12 cellular contexts compared by ENCODE assay signal in the genomic region with DNA sequence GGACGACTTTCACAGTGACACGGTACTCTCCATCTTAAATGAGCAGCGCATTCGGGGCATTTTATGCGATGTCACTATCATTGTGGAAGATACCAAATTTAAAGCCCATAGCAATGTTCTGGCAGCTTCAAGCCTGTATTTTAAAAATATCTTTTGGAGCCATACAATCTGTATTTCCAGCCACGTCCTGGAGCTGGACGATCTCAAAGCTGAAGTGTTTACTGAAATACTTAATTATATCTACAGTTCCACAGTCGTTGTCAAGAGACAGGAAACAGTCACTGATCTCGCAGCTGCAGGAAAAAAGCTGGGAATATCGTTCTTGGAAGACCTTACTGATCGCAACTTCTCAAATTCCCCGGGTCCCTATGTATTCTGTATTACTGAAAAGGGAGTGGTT. TPM values are rescaled to one million over a fixed set of nuclear protein-coding genes. Genes with fewer than 3 reads are reported as not detected.
A peak's percentile ranks its signal among the peaks of the same experiment; 100 is the strongest.
DNase-seq lines count a peak whose midpoint lies in the region; ATAC-seq, FAIRE-seq and TF ChIP-seq lines count a peak whose summit lies in the region.
"Had no signal": no experiment of that assay in that cellular context is flagged by ENCODE, and none has a peak within 500 bp of the region (broad histone marks: within the 10 kb centered on the region; RNA-seq: fewer than 3 reads in every experiment).

No MANE protein-coding gene starts in this region.

- FAIRE-seq in GM12892 (lab: Jason Lieb, UNC) = no peak

- POLR2A ChIA-PET in activated CD4-positive, alpha-beta memory T cell treated with anti-CD3 and anti-CD28 coated beads, Interleukin-2, amount 10 ng/mL, durations not matched to agents 7 days and 5 days (lab: Charles Lee) = interaction anchor here (0.5 to 3.4 kb wide), 10 partner anchors 12 to 297 kb away, joined by 3 to 20 read pairs (median 4); no protein-coding TSS in a partner anchor
- POLR2A ChIA-PET in activated CD4-positive, alpha-beta memory T cell treated with anti-CD3 and anti-CD28 coated beads for 36 hours (lab: Charles Lee) = no interaction called here

- peaks cover 31% of the 10 kb centered on the region for H3K4me1 Mint-ChIP-seq in activated CD4-positive, alpha-beta memory T cell treated with anti-CD3 and anti-CD28 coated beads, Interleukin-2, amount 10 ng/mL, durations not matched to agents 7 days and 5 days
- H3K4me1 Mint-ChIP-seq in activated CD4-positive, alpha-beta memory T cell treated with anti-CD3 and anti-CD28 coated beads for 36 hours (ENCODE audit: low read depth) = peaks cover 46% of the 10 kb centered on the region
- H3K4me1 Mint-ChIP-seq in nephron = peaks cover 40% of the 10 kb centered on the region

- no peak for DNase-seq in activated CD4-positive, alpha-beta memory T cell treated with anti-CD3 and anti-CD28 coated beads, Interleukin-2, amount 10 ng/mL, durations not matched to agents 7 days and 5 days
- DNase-seq in activated CD4-positive, alpha-beta memory T cell treated with anti-CD3 and anti-CD28 coated beads for 36 hours = no peak
- DNase-seq in esophagus squamous epithelium (lab: John Stamatoyannopoulos, UW) (no peak), upper lobe of right lung (no peak), left colon (no peak), GM12892 (ENCODE audit: insufficient read length) (no peak)
- no peak for DNase-seq in activated CD4-positive, alpha-beta T cell treated with anti-CD3 and anti-CD28 coated beads, Interleukin-2, amount 50 U/mL, for 1 hour
- DNase-seq: GOT3, MM.1S, NCI-H345, SHP77 had no signal

- H3K36me3 ChIP-seq in esophagus squamous epithelium (peaks cover 0 to 67% (median 16%) of the 10 kb centered on the region in 3 donors), upper lobe of right lung (peaks cover 59% of the 10 kb centered on the region)

- H3K4me3 Mint-ChIP-seq in activated CD4-positive, alpha-beta memory T cell treated with anti-CD3 and anti-CD28 coated beads, Interleukin-2, amount 10 ng/mL, durations not matched to agents 7 days and 5 days = no peak overlapping the region
- no peak overlapping the region for H3K4me3 Mint-ChIP-seq in activated CD4-positive, alpha-beta memory T cell treated with anti-CD3 and anti-CD28 coated beads for 36 hours
- peak overlapping the region; percentile 6 to 35 (median 9) for H3K4me3 Mint-ChIP-seq in nephron

- 63 to 68% methylated on average over 12 of the region's 12 CpGs for WGBS in esophagus squamous epithelium, 2 donors

- H3K27ac Mint-ChIP-seq in activated CD4-positive, alpha-beta memory T cell treated with anti-CD3 and anti-CD28 coated beads, Interleukin-2, amount 10 ng/mL, durations not matched to agents 7 days and 5 days = peak overlapping the region; percentile 23
- no peak overlapping the region for H3K27ac Mint-ChIP-seq in activated CD4-positive, alpha-beta memory T cell treated with anti-CD3 and anti-CD28 coated beads for 36 hours
- H3K27ac Mint-ChIP-seq in nephron = peak overlapping the region; percentile 96 to 98 (median 97)

- H3K27ac ChIP-seq in esophagus squamous epithelium (peak overlapping the region; percentile 34 to 73 (median 70)), upper lobe of right lung (peak overlapping the region; percentile 72)

- H3K27me3 Mint-ChIP-seq in activated CD4-positive, alpha-beta memory T cell treated with anti-CD3 and anti-CD28 coated beads, Interleukin-2, amount 10 ng/mL, durations not matched to agents 7 days and 5 days = no peaks in the 10 kb centered on the region
- no peaks in the 10 kb centered on the region for H3K27me3 Mint-ChIP-seq in activated CD4-positive, alpha-beta memory T cell treated with anti-CD3 and anti-CD28 coated beads for 36 hours
- no peaks in the 10 kb centered on the region for H3K27me3 Mint-ChIP-seq in nephron (ENCODE audit: low read depth)

- TF ChIP-seq POLR2A in esophagus squamous epithelium (IDR thresholded peaks at IDR 0.05) (no peak), GM12892 (IDR thresholded peaks at IDR 0.05; ENCODE audit: low read depth, low read length) (no peak)

- intact Hi-C loops in activated CD4-positive, alpha-beta memory T cell treated with anti-CD3 and anti-CD28 coated beads for 36 hours (cut with micrococcal nuclease) = no loop called here
- intact Hi-C loops in esophagus squamous epithelium (cut with DNase I) = no loop called here
- intact Hi-C loops in upper lobe of right lung (cut with DNase I) = no loop called here
- intact Hi-C loops in left colon (cut with DNase I, micrococcal nuclease) = no loop called here

- CTCF ChIA-PET in activated CD4-positive, alpha-beta memory T cell treated with anti-CD3 and anti-CD28 coated beads, Interleukin-2, amount 10 ng/mL, durations not matched to agents 7 days and 5 days (lab: Charles Lee) = interaction anchor here (0.6 to 4.9 kb wide), 22 partner anchors 8 to 211 kb away, joined by 3 to 58 read pairs (median 6); a partner anchor contains a TSS
- CTCF ChIA-PET in activated CD4-positive, alpha-beta memory T cell treated with anti-CD3 and anti-CD28 coated beads for 36 hours (lab: Charles Lee) = interaction anchor here (0.8 to 5.3 kb wide), 23 partner anchors 8 to 246 kb away, joined by 3 to 72 read pairs (median 9); a partner anchor contains a TSS

- no peak overlapping the region for H3K4me3 ChIP-seq in esophagus squamous epithelium
- no peak overlapping the region for H3K4me3 ChIP-seq in upper lobe of right lung

- no peaks in the 10 kb centered on the region for H3K9me3 ChIP-seq in esophagus squamous epithelium
- H3K9me3 ChIP-seq in upper lobe of right lung = no peaks in the 10 kb centered on the region

- TF ChIP-seq CTCF in esophagus squamous epithelium (IDR thresholded peaks at IDR 0.05) (no peak), nephron (IDR thresholded peaks at IDR 0.05; ENCODE audit: unreplicated experiment in 3 of 3) (no peak), upper lobe of right lung (IDR thresholded peaks at IDR 0.05) (no peak)

- H3K36me3 Mint-ChIP-seq in activated CD4-positive, alpha-beta memory T cell treated with anti-CD3 and anti-CD28 coated beads, Interleukin-2, amount 10 ng/mL, durations not matched to agents 7 days and 5 days (ENCODE audit: low read depth) = peaks cover 60% of the 10 kb centered on the region
- H3K36me3 Mint-ChIP-seq in activated CD4-positive, alpha-beta memory T cell treated with anti-CD3 and anti-CD28 coated beads for 36 hours = peaks cover 42% of the 10 kb centered on the region
- H3K36me3 Mint-ChIP-seq in nephron (ENCODE audit: low read depth) = peaks cover 63% of the 10 kb centered on the region

- no peaks in the 10 kb centered on the region for H3K27me3 ChIP-seq in esophagus squamous epithelium
- H3K27me3 ChIP-seq in upper lobe of right lung = no peaks in the 10 kb centered on the region

- H3K4me1 ChIP-seq in esophagus squamous epithelium (peaks cover 0 to 38% (median 18%) of the 10 kb centered on the region in 3 donors), upper lobe of right lung (peaks cover 34% of the 10 kb centered on the region)

- H3K9me3 Mint-ChIP-seq in activated CD4-positive, alpha-beta memory T cell treated with anti-CD3 and anti-CD28 coated beads, Interleukin-2, amount 10 ng/mL, durations not matched to agents 7 days and 5 days = no peaks in the 10 kb centered on the region
- H3K9me3 Mint-ChIP-seq in activated CD4-positive, alpha-beta memory T cell treated with anti-CD3 and anti-CD28 coated beads for 36 hours = no peaks in the 10 kb centered on the region
- peaks cover 13% of the 10 kb centered on the region for H3K9me3 Mint-ChIP-seq in nephron

- peak; percentile 58 for ATAC-seq in upper lobe of right lung
- ATAC-seq in left colon = no peak

RNA-seq across cellular contexts. Expression of a gene that starts 44.4 kb away (rescaled TPM):
- total RNA-seq in activated CD4-positive, alpha-beta memory T cell treated with anti-CD3 and anti-CD28 coated beads, Interleukin-2, amount 10 ng/mL, durations not matched to agents 7 days and 5 days = 10 to 100 TPM; 53.7 to 54.5 TPM
- 10 to 100 TPM; 34.7 to 35.0 TPM for total RNA-seq in activated CD4-positive, alpha-beta memory T cell treated with anti-CD3 and anti-CD28 coated beads for 36 hours
- total RNA-seq in esophagus squamous epithelium (10 to 100 TPM; 12.6 to 24.6 (median 19.4) TPM), upper lobe of right lung (30.3 TPM), left colon (10 to 100 TPM; 15.1 to 20.0 TPM)
- polyA plus RNA-seq in GM12892 (2012; ENCODE audit: missing spikeins) = 5.2 TPM

Comparison
In these comparisons a context has a peak if more than half of its experiments do, and no peak if none do; other contexts are left out.
1. H3K4me3 Mint-ChIP-seq: peak in nephron (3 of 3); none in activated CD4-positive, alpha-beta memory T cell treated with anti-CD3 and anti-CD28 coated beads, Interleukin-2, amount 10 ng/mL, durations not matched to agents 7 days and 5 days (single experiment) and activated CD4-positive, alpha-beta memory T cell treated with anti-CD3 and anti-CD28 coated beads for 36 hours (single experiment).